ENCODE assay signal across 1 cellular context in the genomic region with DNA sequence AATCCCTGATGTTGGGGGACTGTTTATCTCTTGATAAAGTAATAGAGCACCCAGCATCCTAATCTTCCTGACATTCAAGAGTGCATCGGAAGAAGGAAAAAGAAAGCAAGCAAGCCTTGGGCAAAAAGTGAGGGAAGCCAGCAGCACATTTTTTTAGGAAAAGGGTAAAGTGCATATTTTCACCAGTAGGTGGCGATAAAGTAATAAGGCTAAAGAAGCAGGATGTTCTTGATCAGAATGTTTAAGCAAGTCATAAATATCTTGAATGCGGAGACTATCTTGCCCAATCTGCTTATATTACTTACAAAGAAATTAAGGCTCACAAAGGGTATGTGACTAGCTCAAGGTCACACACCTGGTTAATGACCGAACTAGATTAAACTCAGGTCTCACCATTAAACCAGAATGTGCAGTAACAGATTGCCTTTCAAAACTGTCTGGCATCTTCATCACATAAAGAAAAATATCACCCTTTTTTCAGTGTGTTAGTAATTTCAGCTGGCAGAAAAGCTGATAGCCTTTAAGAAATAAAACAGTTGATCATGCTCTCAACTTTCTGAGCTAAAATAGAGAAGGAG.
TF ChIP-seq lines count a peak whose summit lies in the region.

No MANE protein-coding gene starts in this region.

TF ChIP-seq in HEK293, 187 proteins besides CTCF, POLR2A, EP300 and RAD21 (continued from another document):
- TF ChIP-seq, protein P1, sequence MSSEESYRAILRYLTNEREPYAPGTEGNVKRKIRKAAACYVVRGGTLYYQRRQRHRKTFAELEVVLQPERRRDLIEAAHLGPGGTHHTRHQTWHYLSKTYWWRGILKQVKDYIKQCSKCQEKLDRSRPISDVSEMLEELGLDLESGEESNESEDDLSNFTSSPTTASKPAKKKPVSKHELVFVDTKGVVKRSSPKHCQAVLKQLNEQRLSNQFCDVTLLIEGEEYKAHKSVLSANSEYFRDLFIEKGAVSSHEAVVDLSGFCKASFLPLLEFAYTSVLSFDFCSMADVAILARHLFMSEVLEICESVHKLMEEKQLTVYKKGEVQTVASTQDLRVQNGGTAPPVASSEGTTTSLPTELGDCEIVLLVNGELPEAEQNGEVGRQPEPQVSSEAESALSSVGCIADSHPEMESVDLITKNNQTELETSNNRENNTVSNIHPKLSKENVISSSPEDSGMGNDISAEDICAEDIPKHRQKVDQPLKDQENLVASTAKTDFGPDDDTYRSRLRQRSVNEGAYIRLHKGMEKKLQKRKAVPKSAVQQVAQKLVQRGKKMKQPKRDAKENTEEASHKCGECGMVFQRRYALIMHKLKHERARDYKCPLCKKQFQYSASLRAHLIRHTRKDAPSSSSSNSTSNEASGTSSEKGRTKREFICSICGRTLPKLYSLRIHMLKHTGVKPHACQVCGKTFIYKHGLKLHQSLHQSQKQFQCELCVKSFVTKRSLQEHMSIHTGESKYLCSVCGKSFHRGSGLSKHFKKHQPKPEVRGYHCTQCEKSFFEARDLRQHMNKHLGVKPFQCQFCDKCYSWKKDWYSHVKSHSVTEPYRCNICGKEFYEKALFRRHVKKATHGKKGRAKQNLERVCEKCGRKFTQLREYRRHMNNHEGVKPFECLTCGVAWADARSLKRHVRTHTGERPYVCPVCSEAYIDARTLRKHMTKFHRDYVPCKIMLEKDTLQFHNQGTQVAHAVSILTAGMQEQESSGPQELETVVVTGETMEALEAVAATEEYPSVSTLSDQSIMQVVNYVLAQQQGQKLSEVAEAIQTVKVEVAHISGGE (tag by site-specific recombination; conservative IDR thresholded peaks at IDR 0.05; ENCODE audit: low read depth): no peak
- TF ChIP-seq ZNF548 (tag by site-specific recombination; IDR thresholded peaks at IDR 0.05): no peak
- no peak for TF ChIP-seq ZNF426 (tag by site-specific recombination; IDR thresholded peaks at IDR 0.05)
- no peak for TF ChIP-seq ZNF645 (tag by site-specific recombination; IDR thresholded peaks at IDR 0.05)
